In the genomic region with DNA sequence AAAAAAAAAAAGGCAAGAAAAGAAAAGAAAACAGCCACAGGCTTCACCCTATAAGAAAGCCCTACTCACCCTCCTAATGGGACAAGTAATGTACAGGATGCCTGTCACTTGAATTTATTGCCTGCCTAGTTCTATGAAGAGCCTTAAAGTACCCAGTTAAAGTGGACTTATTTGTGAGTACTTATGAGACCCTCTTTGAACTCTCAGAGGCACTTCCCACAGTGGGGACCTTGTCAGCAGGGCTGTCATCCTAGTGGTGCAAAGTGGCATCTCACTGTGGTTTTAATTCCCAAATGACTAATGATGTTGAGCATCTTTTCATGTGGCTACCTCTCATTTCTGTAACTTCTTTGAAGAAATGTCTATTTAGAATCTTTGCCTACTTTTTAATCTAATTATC, we compare ENCODE assay signal across 18 cellular contexts. TPM values are rescaled to one million over a fixed set of nuclear protein-coding genes. Genes with fewer than 3 reads are reported as not detected.
DNase-seq lines count a peak whose midpoint lies in the region; ATAC-seq and TF ChIP-seq lines count a peak whose summit lies in the region.
"Had no signal": no experiment of that assay in that cellular context is flagged by ENCODE, and none has a peak within 500 bp of the region (broad histone marks: within the 10 kb centered on the region; RNA-seq: fewer than 3 reads in every experiment).

No MANE protein-coding gene starts in this region.

- no peaks in the 10 kb centered on the region for H3K27me3 ChIP-seq in HCT116 (ENCODE audit: insufficient read depth, low read length)
- H3K27me3 ChIP-seq: colonic mucosa, ovary, spleen had no signal

- TF ChIP-seq POLR2A in HCT116 (IDR thresholded peaks at IDR 0.05; ENCODE audit: borderline replicate concordance, extremely low read depth, insufficient read depth, insufficient read length) = no peak

- H3K4me1 ChIP-seq in HCT116 (ENCODE audit: control insufficient read depth in 1 of 2, insufficient read depth in 2 of 2, low read length in 2 of 2) = peaks cover 0 to 3% of the 10 kb centered on the region in 2 experiments; a peak in 1 of 4 replicates
- H3K4me1 ChIP-seq: colonic mucosa had no signal

- DNase-seq in DMS53 (lab: John Stamatoyannopoulos, UW) = peak; percentile 40
- no peak for DNase-seq in DMS53 treated with DMSO at 0.1 percent for 48 hours (lab: John Stamatoyannopoulos, UW; ENCODE audit: unreplicated experiment)
- no peak for DNase-seq in HCT116 (ENCODE audit: low read depth, low spot score)
- DNase-seq in SW480 (ENCODE audit: low spot score) = peak; percentile 80
- DNase-seq in islet precursor cell = peak; percentile 65
- no peak for DNase-seq in T-helper 9 cell
- DNase-seq: activated naive CD8-positive, alpha-beta T cell treated with anti-CD3 and anti-CD28 coated beads, Interleukin-2, amount 10 ng/mL, durations not matched to agents 7 days and 5 days; colonic mucosa; COR-L47; IMR-90; NCI-H2029 treated with DMSO at 0.1 percent for 48 hours; ovary; spleen had no signal

- TF ChIP-seq RAD21 in HCT116 (IDR thresholded peaks at IDR 0.05; ENCODE audit: low read depth) = no peak

- H3K79me2 ChIP-seq in HCT116 (ENCODE audit: insufficient read depth, low read length) = no peaks in the 10 kb centered on the region

- peak; percentile 61 for ATAC-seq in HCT116
- ATAC-seq in GM19023 (IDR thresholded peaks at IDR 0.05; ENCODE audit: unreplicated experiment) = no peak
- ATAC-seq in GM19467 (IDR thresholded peaks at IDR 0.05; ENCODE audit: unreplicated experiment) = no peak

- RAD21 ChIA-PET in HCT116 (lab: Charles Lee; ENCODE audit: low non-redundant PET in 1 of 2, low total read pairs in 2 of 2, uncharacterized antibody in 2 of 2, unreplicated experiment in 2 of 2) = no interaction called here

- no peak overlapping the region for H3K4me2 ChIP-seq in HCT116 (ENCODE audit: low read length)

- CTCF ChIA-PET in HCT116 (lab: Charles Lee) = interaction anchor here (1.0 to 1.8 kb wide), 3 partner anchors 378 to 449 kb away, joined by 3 to 5 read pairs (median 4); no protein-coding TSS in a partner anchor

- no peak overlapping the region for H3K27ac ChIP-seq in HCT116 (ENCODE audit: low read depth, low read length)
- H3K27ac ChIP-seq: colonic mucosa, ovary, SK-N-MC, spleen had no signal

- POLR2A ChIA-PET in HCT116 (lab: Charles Lee) = no interaction called here

- H3K4me3 ChIP-seq in HCT116 (replicated peaks in 1 of 2; ENCODE audit: low read depth in 1 of 2, low read length in 2 of 2) = no peak overlapping the region
- H3K4me3 ChIP-seq: colonic mucosa, ovary, SK-N-MC, spleen had no signal

- TF ChIP-seq CTCF in HCT116 (IDR thresholded peaks at IDR 0.05 in 2 of 3, conservative IDR thresholded peaks at IDR 0.05 in 1 of 3; ENCODE audit: borderline replicate concordance in 1 of 3, insufficient read depth in 1 of 3, low read depth in 2 of 3, low read length in 2 of 3) = peak in 2 of 3 experiments; percentile 34 to 45; a peak in 3 of 6 replicates

- H3K36me3 ChIP-seq in HCT116 (ENCODE audit: control insufficient read depth in 1 of 2, insufficient read depth in 2 of 2, low read length in 2 of 2) = no peaks in the 10 kb centered on the region
- H3K36me3 ChIP-seq: colonic mucosa, ovary, spleen had no signal

- H3K9me3 ChIP-seq in HCT116 (ENCODE audit: control insufficient read depth in 1 of 2, insufficient read depth in 1 of 2, low read depth in 1 of 2, low read length in 2 of 2) = no peaks in the 10 kb centered on the region
- H3K9me3 ChIP-seq: colonic mucosa, ovary, spleen had no signal

- no peak overlapping the region for H2AFZ ChIP-seq in HCT116 (ENCODE audit: low read depth, low read length, poor library complexity, severe bottlenecking)

- intact Hi-C loops in HCT116 (cut with micrococcal nuclease) = loop anchor here (5.0 to 10.0 kb wide), 2 partner anchors 349 to 447 kb away; no protein-coding TSS in a partner anchor

- no peaks in the 10 kb centered on the region for H3K9me2 ChIP-seq in HCT116 (ENCODE audit: insufficient read depth)

- BruUV-seq in HCT116 (replicated peaks; lab: Mats Ljungman, UMichigan) = no TSS peak

- H4K20me1 ChIP-seq in HCT116 (ENCODE audit: insufficient read depth) = no peaks in the 10 kb centered on the region

- no peak overlapping the region for H3K9ac ChIP-seq in HCT116 (ENCODE audit: low read length)

TF ChIP-seq in HCT116, 20 proteins besides CTCF, POLR2A, EP300 and RAD21:
- TF ChIP-seq SRF (IDR thresholded peaks at IDR 0.05; ENCODE audit: low read depth) (no peak), YY1 (IDR thresholded peaks at IDR 0.05; ENCODE audit: extremely low read depth, insufficient replicate concordance, low read depth, low read length) (no peak), SIN3A (IDR thresholded peaks at IDR 0.05; ENCODE audit: low read depth) (no peak), EZH2 (IDR thresholded peaks at IDR 0.05) (no peak), POLR2AphosphoS5 (IDR thresholded peaks at IDR 0.05; ENCODE audit: low read depth, low read length) (no peak), MAX (IDR thresholded peaks at IDR 0.05) (no peak), ZFX (IDR thresholded peaks at IDR 0.05) (no peak), JUND (IDR thresholded peaks at IDR 0.05) (no peak), EZH2phosphoT487 (IDR thresholded peaks at IDR 0.05; ENCODE audit: borderline replicate concordance) (no peak)

RNA-seq across cellular contexts. Expression of gene BARX2, which starts 41.8 kb away (rescaled TPM):
- 0.12 TPM for total RNA-seq in HCT116 (2021; ENCODE audit: unreplicated experiment)
- polyA plus RNA-seq in HCT116 (2012) = 0.07 and 0.09 TPM in 2 replicates
- total RNA-seq: A172; activated naive CD8-positive, alpha-beta T cell treated with anti-CD3 and anti-CD28 coated beads, Interleukin-2, amount 10 ng/mL, durations not matched to agents 7 days and 5 days; IMR-90; mesenteric fat pad; spleen had no signal
- polyA plus RNA-seq: IMR-90 had no signal

Comparison
In these comparisons a context has a peak if more than half of its experiments do, and no peak if none do; other contexts are left out.
1. DNase-seq: peak in DMS53 (single experiment), SW480 (single experiment) and islet precursor cell (single experiment); none in DMS53 treated with DMSO at 0.1 percent for 48 hours (single experiment), HCT116 (single experiment) and T-helper 9 cell (single experiment).